ENCODE assay signal across 1 cellular context in genomic region chr22:35399678-35400334, GRCh38.
A peak's percentile ranks its signal among the peaks of the same experiment; 100 is the strongest.
TF ChIP-seq lines count a peak whose summit lies in the region.

Gene MCM5 (plus strand): TSS chr22:35400140. CDS start chr22:35400439, 299 bp downstream.

TF ChIP-seq in HEK293, 187 proteins besides CTCF, POLR2A, EP300 and RAD21 (continued from another document and continues in another):
- TF ChIP-seq, protein P1, sequence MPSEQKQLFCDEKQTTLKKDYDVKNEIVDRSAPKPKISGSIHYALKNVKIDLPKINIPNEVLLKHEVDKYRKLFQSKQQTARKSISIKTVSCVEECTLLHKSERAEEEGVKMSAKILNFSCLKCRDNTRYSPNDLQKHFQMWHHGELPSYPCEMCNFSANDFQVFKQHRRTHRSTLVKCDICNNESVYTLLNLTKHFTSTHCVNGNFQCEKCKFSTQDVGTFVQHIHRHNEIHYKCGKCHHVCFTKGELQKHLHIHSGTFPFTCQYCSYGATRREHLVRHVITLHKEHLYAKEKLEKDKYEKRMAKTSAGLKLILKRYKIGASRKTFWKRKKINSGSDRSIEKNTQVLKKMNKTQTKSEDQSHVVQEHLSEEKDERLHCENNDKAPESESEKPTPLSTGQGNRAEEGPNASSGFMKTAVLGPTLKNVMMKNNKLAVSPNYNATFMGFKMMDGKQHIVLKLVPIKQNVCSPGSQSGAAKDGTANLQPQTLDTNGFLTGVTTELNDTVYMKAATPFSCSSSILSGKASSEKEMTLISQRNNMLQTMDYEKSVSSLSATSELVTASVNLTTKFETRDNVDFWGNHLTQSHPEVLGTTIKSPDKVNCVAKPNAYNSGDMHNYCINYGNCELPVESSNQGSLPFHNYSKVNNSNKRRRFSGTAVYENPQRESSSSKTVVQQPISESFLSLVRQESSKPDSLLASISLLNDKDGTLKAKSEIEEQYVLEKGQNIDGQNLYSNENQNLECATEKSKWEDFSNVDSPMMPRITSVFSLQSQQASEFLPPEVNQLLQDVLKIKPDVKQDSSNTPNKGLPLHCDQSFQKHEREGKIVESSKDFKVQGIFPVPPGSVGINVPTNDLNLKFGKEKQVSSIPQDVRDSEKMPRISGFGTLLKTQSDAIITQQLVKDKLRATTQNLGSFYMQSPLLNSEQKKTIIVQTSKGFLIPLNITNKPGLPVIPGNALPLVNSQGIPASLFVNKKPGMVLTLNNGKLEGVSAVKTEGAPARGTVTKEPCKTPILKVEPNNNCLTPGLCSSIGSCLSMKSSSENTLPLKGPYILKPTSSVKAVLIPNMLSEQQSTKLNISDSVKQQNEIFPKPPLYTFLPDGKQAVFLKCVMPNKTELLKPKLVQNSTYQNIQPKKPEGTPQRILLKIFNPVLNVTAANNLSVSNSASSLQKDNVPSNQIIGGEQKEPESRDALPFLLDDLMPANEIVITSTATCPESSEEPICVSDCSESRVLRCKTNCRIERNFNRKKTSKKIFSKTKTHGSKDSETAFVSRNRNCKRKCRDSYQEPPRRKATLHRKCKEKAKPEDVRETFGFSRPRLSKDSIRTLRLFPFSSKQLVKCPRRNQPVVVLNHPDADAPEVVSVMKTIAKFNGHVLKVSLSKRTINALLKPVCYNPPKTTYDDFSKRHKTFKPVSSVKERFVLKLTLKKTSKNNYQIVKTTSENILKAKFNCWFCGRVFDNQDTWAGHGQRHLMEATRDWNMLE (tag by site-specific recombination; conservative IDR thresholded peaks at IDR 0.05; ENCODE audit: low read depth) = peak; percentile 38; the same call in 1 of the 2 replicates
- no peak for TF ChIP-seq ZNF121 (tag by site-specific recombination; IDR thresholded peaks at IDR 0.05)
- TF ChIP-seq, protein P2, sequence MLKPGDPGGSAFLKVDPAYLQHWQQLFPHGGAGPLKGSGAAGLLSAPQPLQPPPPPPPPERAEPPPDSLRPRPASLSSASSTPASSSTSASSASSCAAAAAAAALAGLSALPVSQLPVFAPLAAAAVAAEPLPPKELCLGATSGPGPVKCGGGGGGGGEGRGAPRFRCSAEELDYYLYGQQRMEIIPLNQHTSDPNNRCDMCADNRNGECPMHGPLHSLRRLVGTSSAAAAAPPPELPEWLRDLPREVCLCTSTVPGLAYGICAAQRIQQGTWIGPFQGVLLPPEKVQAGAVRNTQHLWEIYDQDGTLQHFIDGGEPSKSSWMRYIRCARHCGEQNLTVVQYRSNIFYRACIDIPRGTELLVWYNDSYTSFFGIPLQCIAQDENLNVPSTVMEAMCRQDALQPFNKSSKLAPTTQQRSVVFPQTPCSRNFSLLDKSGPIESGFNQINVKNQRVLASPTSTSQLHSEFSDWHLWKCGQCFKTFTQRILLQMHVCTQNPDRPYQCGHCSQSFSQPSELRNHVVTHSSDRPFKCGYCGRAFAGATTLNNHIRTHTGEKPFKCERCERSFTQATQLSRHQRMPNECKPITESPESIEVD (tag by site-specific recombination; IDR thresholded peaks at IDR 0.05) = no peak
- TF ChIP-seq ZNF629 (tag by site-specific recombination; IDR thresholded peaks at IDR 0.05) = peak; percentile 56; the same call in 1 of the 2 replicates
- TF ChIP-seq ZNF510 (tag by site-specific recombination; IDR thresholded peaks at IDR 0.05; ENCODE audit: insufficient replicate concordance) = no peak
- TF ChIP-seq ZNF521 (tag by site-specific recombination; IDR thresholded peaks at IDR 0.05) = no peak
- TF ChIP-seq ZNF585B (tag by site-specific recombination; IDR thresholded peaks at IDR 0.05) = no peak
- peak; percentile 39 for TF ChIP-seq ZBTB26 (tag by site-specific recombination; optimal IDR thresholded peaks at IDR 0.05)
- TF ChIP-seq ZBTB6 (tag by site-specific recombination; IDR thresholded peaks at IDR 0.05) = no peak
- TF ChIP-seq ZNF239 (tag by site-specific recombination; IDR thresholded peaks at IDR 0.05) = no peak
- peak; percentile 10 for TF ChIP-seq ZNF660 (tag by site-specific recombination; IDR thresholded peaks at IDR 0.05)
- no peak for TF ChIP-seq ZNF529 (tag by site-specific recombination; IDR thresholded peaks at IDR 0.05; ENCODE audit: insufficient replicate concordance)
- no peak for TF ChIP-seq ZNF555 (tag by site-specific recombination; conservative IDR thresholded peaks at IDR 0.05)
- TF ChIP-seq BCL11B (tag by site-specific recombination; IDR thresholded peaks at IDR 0.05; ENCODE audit: low read depth) = no peak
- TF ChIP-seq SP3 (tag by site-specific recombination; IDR thresholded peaks at IDR 0.05) = peak; percentile 90
- peak; percentile 59 for TF ChIP-seq ZBTB21 (tag by site-specific recombination; IDR thresholded peaks at IDR 0.05)
- TF ChIP-seq ZNF473 (tag by site-specific recombination; IDR thresholded peaks at IDR 0.05) = no peak
- no peak for TF ChIP-seq ZNF114 (tag by site-specific recombination; IDR thresholded peaks at IDR 0.05)
- TF ChIP-seq ZNF558 (tag by site-specific recombination; IDR thresholded peaks at IDR 0.05) = no peak
- no peak for TF ChIP-seq ZNF830 (tag by site-specific recombination; IDR thresholded peaks at IDR 0.05; ENCODE audit: low read depth)
- TF ChIP-seq ZNF16 (tag by site-specific recombination; IDR thresholded peaks at IDR 0.05; ENCODE audit: low read depth) = no peak
- 0 out of 2 replicates have a peak, but pooled peaks have one; percentile 66 for TF ChIP-seq GLI4 (tag by site-specific recombination; IDR thresholded peaks at IDR 0.05)
- TF ChIP-seq ZNF202 (tag by site-specific recombination; IDR thresholded peaks at IDR 0.05; ENCODE audit: borderline replicate concordance) = no peak
- no peak for TF ChIP-seq ZNF488 (tag by site-specific recombination; IDR thresholded peaks at IDR 0.05)
- peak; percentile 86; the same call in 1 of the 2 replicates for TF ChIP-seq ZNF324 (tag by site-specific recombination; IDR thresholded peaks at IDR 0.05)
- TF ChIP-seq, protein P3, sequence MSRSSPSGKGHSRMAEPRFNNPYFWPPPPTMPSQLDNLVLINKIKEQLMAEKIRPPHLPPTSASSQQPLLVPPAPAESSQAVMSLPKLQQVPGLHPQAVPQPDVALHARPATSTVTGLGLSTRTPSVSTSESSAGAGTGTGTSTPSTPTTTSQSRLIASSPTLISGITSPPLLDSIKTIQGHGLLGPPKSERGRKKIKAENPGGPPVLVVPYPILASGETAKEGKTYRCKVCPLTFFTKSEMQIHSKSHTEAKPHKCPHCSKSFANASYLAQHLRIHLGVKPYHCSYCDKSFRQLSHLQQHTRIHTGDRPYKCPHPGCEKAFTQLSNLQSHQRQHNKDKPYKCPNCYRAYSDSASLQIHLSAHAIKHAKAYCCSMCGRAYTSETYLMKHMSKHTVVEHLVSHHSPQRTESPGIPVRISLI (tag by site-specific recombination; IDR thresholded peaks at IDR 0.05) = peak; percentile 63; the same call in 1 of the 2 replicates
- no peak; the same call in 1 of the 2 replicates for TF ChIP-seq ZNF561 (tag by site-specific recombination; IDR thresholded peaks at IDR 0.05; ENCODE audit: borderline replicate concordance)
- no peak for TF ChIP-seq ZNF843 (tag by site-specific recombination; IDR thresholded peaks at IDR 0.05)
- TF ChIP-seq TRIM28 (IDR thresholded peaks at IDR 0.05; ENCODE audit: borderline replicate concordance, low read length) = no peak
- no peak for TF ChIP-seq MEIS1 (CRISPR knock-in tag; IDR thresholded peaks at IDR 0.05; ENCODE audit: borderline replicate concordance)
- no peak for TF ChIP-seq REPIN1 (tag by site-specific recombination; IDR thresholded peaks at IDR 0.05; ENCODE audit: low read depth)
- TF ChIP-seq YY2 (tag by site-specific recombination; IDR thresholded peaks at IDR 0.05) = peak; percentile 96
- TF ChIP-seq SCRT2 (tag by site-specific recombination; IDR thresholded peaks at IDR 0.05) = no peak
- TF ChIP-seq ZBTB49 (tag by site-specific recombination; IDR thresholded peaks at IDR 0.05; ENCODE audit: low read depth) = no peak
- no peak for TF ChIP-seq SETDB1 (IDR thresholded peaks at IDR 0.05; ENCODE audit: insufficient read length, low read length)
- TF ChIP-seq, protein P4, sequence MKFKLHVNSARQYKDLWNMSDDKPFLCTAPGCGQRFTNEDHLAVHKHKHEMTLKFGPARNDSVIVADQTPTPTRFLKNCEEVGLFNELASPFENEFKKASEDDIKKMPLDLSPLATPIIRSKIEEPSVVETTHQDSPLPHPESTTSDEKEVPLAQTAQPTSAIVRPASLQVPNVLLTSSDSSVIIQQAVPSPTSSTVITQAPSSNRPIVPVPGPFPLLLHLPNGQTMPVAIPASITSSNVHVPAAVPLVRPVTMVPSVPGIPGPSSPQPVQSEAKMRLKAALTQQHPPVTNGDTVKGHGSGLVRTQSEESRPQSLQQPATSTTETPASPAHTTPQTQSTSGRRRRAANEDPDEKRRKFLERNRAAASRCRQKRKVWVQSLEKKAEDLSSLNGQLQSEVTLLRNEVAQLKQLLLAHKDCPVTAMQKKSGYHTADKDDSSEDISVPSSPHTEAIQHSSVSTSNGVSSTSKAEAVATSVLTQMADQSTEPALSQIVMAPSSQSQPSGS (tag by site-specific recombination; IDR thresholded peaks at IDR 0.05; ENCODE audit: low read depth) = no peak
- peak; percentile 84; the same call in 1 of the 2 replicates for TF ChIP-seq ZSCAN23 (tag by site-specific recombination; IDR thresholded peaks at IDR 0.05)
- no peak for TF ChIP-seq HOXA7 (CRISPR knock-in tag; IDR thresholded peaks at IDR 0.05; ENCODE audit: borderline replicate concordance)
- TF ChIP-seq KLF7 (tag by site-specific recombination; IDR thresholded peaks at IDR 0.05; ENCODE audit: borderline replicate concordance) = peak; percentile 87; the same call in 1 of the 2 replicates
- no peak for TF ChIP-seq ZNF184 (tag by site-specific recombination; IDR thresholded peaks at IDR 0.05)
- TF ChIP-seq ZNF133 (tag by site-specific recombination; IDR thresholded peaks at IDR 0.05) = no peak
- no peak for TF ChIP-seq GFI1B (tag by site-specific recombination; IDR thresholded peaks at IDR 0.05)
- TF ChIP-seq, protein P5, sequence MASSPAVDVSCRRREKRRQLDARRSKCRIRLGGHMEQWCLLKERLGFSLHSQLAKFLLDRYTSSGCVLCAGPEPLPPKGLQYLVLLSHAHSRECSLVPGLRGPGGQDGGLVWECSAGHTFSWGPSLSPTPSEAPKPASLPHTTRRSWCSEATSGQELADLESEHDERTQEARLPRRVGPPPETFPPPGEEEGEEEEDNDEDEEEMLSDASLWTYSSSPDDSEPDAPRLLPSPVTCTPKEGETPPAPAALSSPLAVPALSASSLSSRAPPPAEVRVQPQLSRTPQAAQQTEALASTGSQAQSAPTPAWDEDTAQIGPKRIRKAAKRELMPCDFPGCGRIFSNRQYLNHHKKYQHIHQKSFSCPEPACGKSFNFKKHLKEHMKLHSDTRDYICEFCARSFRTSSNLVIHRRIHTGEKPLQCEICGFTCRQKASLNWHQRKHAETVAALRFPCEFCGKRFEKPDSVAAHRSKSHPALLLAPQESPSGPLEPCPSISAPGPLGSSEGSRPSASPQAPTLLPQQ (tag by site-specific recombination; IDR thresholded peaks at IDR 0.05) = peak; percentile 83
- no peak for TF ChIP-seq ZFP41 (tag by site-specific recombination; IDR thresholded peaks at IDR 0.05; ENCODE audit: borderline replicate concordance)
- TF ChIP-seq ZNF221 (tag by site-specific recombination; IDR thresholded peaks at IDR 0.05; ENCODE audit: borderline replicate concordance) = no peak
